12 cellular contexts compared by ENCODE assay signal in the genomic region with DNA sequence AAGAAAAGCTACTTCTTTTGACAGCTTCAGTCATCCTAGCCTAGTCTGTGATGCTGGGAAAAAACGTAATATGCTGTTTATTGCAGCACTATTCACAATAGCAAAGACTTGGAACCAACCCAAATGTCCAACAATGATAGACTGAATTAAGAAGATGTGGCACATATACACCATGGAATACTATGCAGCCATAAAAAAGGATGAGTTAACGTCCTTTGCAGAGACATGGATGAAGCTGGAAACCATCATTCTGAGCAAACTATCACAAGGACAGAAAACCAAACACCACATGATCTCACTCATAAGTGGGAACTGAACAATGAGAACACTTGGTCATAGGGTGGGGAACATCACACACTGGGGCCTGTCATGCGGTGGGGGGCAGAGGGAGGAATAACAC. TPM values are rescaled to one million over a fixed set of nuclear protein-coding genes. Genes with fewer than 3 reads are reported as not detected.
DNase-seq lines count a peak whose midpoint lies in the region; ATAC-seq and TF ChIP-seq lines count a peak whose summit lies in the region.
"Not testable (repeated sequence)": the region's sequence is repeated elsewhere in the genome, so short reads cannot be mapped to it uniquely, and the experiment has no call there.
"Had no signal": no experiment of that assay in that cellular context is flagged by ENCODE, and none has a peak within 500 bp of the region (broad histone marks: within the 10 kb centered on the region; RNA-seq: fewer than 3 reads in every experiment).

No MANE protein-coding gene starts in this region.

- not testable (repeated sequence) for H3K4me1 Mint-ChIP-seq in neural progenitor cell

- not testable (repeated sequence) for H3K36me3 Mint-ChIP-seq in neural progenitor cell

- peaks cover 25% of the 10 kb centered on the region for H3K79me2 ChIP-seq in DND-41 (ENCODE audit: insufficient read depth, low read length)
- H3K79me2 ChIP-seq in Karpas-422 (ENCODE audit: low read length); neural progenitor cell (ENCODE audit: low read depth): not testable (repeated sequence)
- peaks cover 15% of the 10 kb centered on the region; the same call in 1 of the 2 replicates for H3K79me2 ChIP-seq in OCI-LY7 (ENCODE audit: insufficient read depth, low read depth, low read length)

- peak overlapping the region; percentile 20 for H3K4me3 Mint-ChIP-seq in neural progenitor cell

- not testable (repeated sequence) for H3K36me3 ChIP-seq in DND-41 (ENCODE audit: insufficient read depth, low read length); Karpas-422 (ENCODE audit: insufficient read depth, low read length); OCI-LY7 (ENCODE audit: insufficient read depth, low read length); neural progenitor cell

- ATAC-seq in DND-41 (ENCODE audit: insufficient read depth, low read depth): not testable (repeated sequence)
- ATAC-seq in GM18511 (IDR thresholded peaks at IDR 0.05; ENCODE audit: unreplicated experiment): peak; percentile 9
- peak; percentile 1 for ATAC-seq in GM21447 (IDR thresholded peaks at IDR 0.05; ENCODE audit: unreplicated experiment)
- peak; percentile 4 for ATAC-seq in HG03280 (IDR thresholded peaks at IDR 0.05; ENCODE audit: unreplicated experiment)

- POLR2A ChIA-PET in OCI-LY7 (lab: Charles Lee): interaction anchor here (0.7 to 13.7 kb wide), 8 partner anchors 8 to 313 kb away, joined by 3 to 837 read pairs (median 4); a partner anchor contains a TSS

- H3K27me3 Mint-ChIP-seq in neural progenitor cell (ENCODE audit: insufficient read depth, low read depth): not testable (repeated sequence)

- H3K27ac ChIP-seq in DND-41 (ENCODE audit: low read length) (peak overlapping the region; percentile 97; the same call in 1 of the 2 replicates), Karpas-422 (ENCODE audit: low read length) (peak overlapping the region; percentile 78), OCI-LY7 (ENCODE audit: low read depth, low read length, poor library complexity, severe bottlenecking) (peak overlapping the region; percentile 97)
- H3K27ac ChIP-seq in neural progenitor cell: not testable (repeated sequence)

- H4K20me1 ChIP-seq in DND-41 (ENCODE audit: insufficient read depth, low read length); Karpas-422 (ENCODE audit: insufficient read depth, low read depth, low read length); OCI-LY7 (ENCODE audit: insufficient read depth, low read length); neural progenitor cell (ENCODE audit: low read depth): not testable (repeated sequence)

- BruUV-seq in OCI-LY7 (replicated peaks; lab: Mats Ljungman, UMichigan): not testable (repeated sequence)

- H3K9me3 ChIP-seq in DND-41 (ENCODE audit: insufficient read depth, low read length, severe bottlenecking); Karpas-422 (ENCODE audit: low read length); OCI-LY7 (ENCODE audit: low read length); neural progenitor cell (ENCODE audit: low read depth): not testable (repeated sequence)

- not testable (repeated sequence) for H3K9me3 Mint-ChIP-seq in neural progenitor cell

- DNase-seq in DND-41; Karpas-422; OCI-LY7 (ENCODE audit: low spot score); neural progenitor cell (ENCODE audit: low spot score): not testable (repeated sequence)

- CTCF ChIA-PET in OCI-LY7 (lab: Charles Lee; ENCODE audit: unreplicated experiment): not testable (repeated sequence)

- H2AFZ ChIP-seq in DND-41 (ENCODE audit: low read depth, low read length); Karpas-422 (ENCODE audit: low read length); OCI-LY7 (ENCODE audit: low read length); neural progenitor cell (replicated peaks): not testable (repeated sequence)

- H3K27me3 ChIP-seq in DND-41 (ENCODE audit: insufficient read depth, low read length, poor library complexity); Karpas-422 (ENCODE audit: low read length); neural progenitor cell: not testable (repeated sequence)

- not testable (repeated sequence) for H3K4me3 ChIP-seq in DND-41 (ENCODE audit: low read depth in 1 of 2, low read length in 2 of 2); Karpas-422 (ENCODE audit: low read length); OCI-LY7 (ENCODE audit: low read depth, low read length, poor library complexity, severe bottlenecking); neural progenitor cell

- H3K4me2 ChIP-seq in DND-41 (ENCODE audit: insufficient read depth, low read length); Karpas-422 (ENCODE audit: low read depth, low read length, poor library complexity, severe bottlenecking); OCI-LY7 (ENCODE audit: low read length); neural progenitor cell: not testable (repeated sequence)

- not testable (repeated sequence) for TF ChIP-seq CTCF in DND-41 (IDR thresholded peaks at IDR 0.05; ENCODE audit: borderline replicate concordance, extremely low read depth, low read length, poor library complexity, severe bottlenecking); OCI-LY7 (conservative IDR thresholded peaks at IDR 0.05; ENCODE audit: low read length); neural progenitor cell (IDR thresholded peaks at IDR 0.05)

- H3F3A ChIP-seq in neural progenitor cell (ENCODE audit: low read depth): not testable (repeated sequence)

- H3K9me2 ChIP-seq in Karpas-422 (replicated peaks; ENCODE audit: insufficient read depth, low read length); OCI-LY7 (ENCODE audit: insufficient read depth, low read length): not testable (repeated sequence)

- H3K4me1 ChIP-seq in DND-41 (ENCODE audit: insufficient read depth, low read length) (peaks cover 78% of the 10 kb centered on the region), Karpas-422 (ENCODE audit: low read length) (peaks cover 49% of the 10 kb centered on the region), OCI-LY7 (ENCODE audit: insufficient read depth, low read length, poor library complexity, severe bottlenecking) (peaks cover 82% of the 10 kb centered on the region)
- not testable (repeated sequence) for H3K4me1 ChIP-seq in neural progenitor cell

- not testable (repeated sequence) for H3K27ac Mint-ChIP-seq in neural progenitor cell

- not testable (repeated sequence) for H3K9ac ChIP-seq in DND-41 (ENCODE audit: low read depth, low read length); Karpas-422 (ENCODE audit: low read length); neural progenitor cell

- intact Hi-C loops in OCI-LY7 (cut with micrococcal nuclease; ENCODE audit: unreplicated experiment): not testable (repeated sequence)

RNA-seq across cellular contexts. Expression of a gene that starts 6.2 kb away (rescaled TPM):
- 21.2 and 32.4 TPM in 2 replicates for total RNA-seq in Karpas-422 (2014; rRNA removed; shearing (Covaris generic); ENCODE audit: low replicate concordance)
- total RNA-seq in OCI-LY7 (2014; rRNA removed; shearing (Covaris generic)): 34.0 and 51.5 TPM in 2 replicates
- total RNA-seq in OCI-LY7 (2022): 54.8 and 57.8 TPM in 2 replicates
- total RNA-seq in neural progenitor cell (ENCODE audit: low replicate concordance): 19.1 and 19.8 TPM in 2 replicates

RNA-seq across cellular contexts. Expression of a gene that starts 15.8 kb away (rescaled TPM):
- total RNA-seq in Karpas-422 (2014; rRNA removed; shearing (Covaris generic); ENCODE audit: low replicate concordance): 51.0 and 77.5 TPM in 2 replicates
- total RNA-seq in OCI-LY7 (2014; rRNA removed; shearing (Covaris generic)): 1,460 and 1,542 TPM in 2 replicates
- total RNA-seq in OCI-LY7 (2022): 1,325 and 1,492 TPM in 2 replicates
- total RNA-seq in neural progenitor cell (ENCODE audit: low replicate concordance): 0.09 TPM in 1 of 2 replicates, not detected in the other
- total RNA-seq: Caco-2, H1, H9, LHCN-M2 had no signal

RNA-seq across cellular contexts. Expression of a gene that starts 39.6 kb away (rescaled TPM):
- 25.2 and 26.9 TPM in 2 replicates for total RNA-seq in Karpas-422 (2014; rRNA removed; shearing (Covaris generic); ENCODE audit: low replicate concordance)
- 36.4 and 38.2 TPM in 2 replicates for total RNA-seq in OCI-LY7 (2014; rRNA removed; shearing (Covaris generic))
- total RNA-seq in OCI-LY7 (2022): 42.6 and 52.2 TPM in 2 replicates
- total RNA-seq in neural progenitor cell (ENCODE audit: low replicate concordance): 63.2 and 80.9 TPM in 2 replicates

RNA-seq across cellular contexts. Expression of a gene that starts 53.6 kb away (rescaled TPM):
- total RNA-seq in Karpas-422 (2014; rRNA removed; shearing (Covaris generic); ENCODE audit: low replicate concordance): not detected in 2 replicates
- 0.32 TPM in 1 of 2 replicates, not detected in the other for total RNA-seq in OCI-LY7 (2014; rRNA removed; shearing (Covaris generic))
- total RNA-seq in OCI-LY7 (2022): 3.5 and 6.2 TPM in 2 replicates
- not detected in 2 replicates for total RNA-seq in neural progenitor cell (ENCODE audit: low replicate concordance)
- total RNA-seq: Caco-2; CD4-positive, alpha-beta T cell; H1; H9 had no signal

Comparison
In these comparisons a context has a peak if more than half of its experiments do, and no peak if none do; other contexts are left out.
1. RNA of a gene that starts 15.8 kb away (total RNA-seq): 1,325 to 1,542 TPM in OCI-LY7 and 51.0 to 77.5 TPM in Karpas-422; 0.09 TPM in neural progenitor cell; every median in the first group is over 10 times any median in the second.